ENCODE assay signal across 16 cellular contexts in genomic region chr11:35403765-35404396, GRCh38. TPM values are rescaled to one million over a fixed set of nuclear protein-coding genes. Genes with fewer than 3 reads are reported as not detected.
DNase-seq lines count a peak whose midpoint lies in the region; ATAC-seq and TF ChIP-seq lines count a peak whose summit lies in the region.
"Had no signal": no experiment of that assay in that cellular context is flagged by ENCODE, and none has a peak within 500 bp of the region (broad histone marks: within the 10 kb centered on the region; RNA-seq: fewer than 3 reads in every experiment).

No MANE protein-coding gene starts in this region.

- no peak for ATAC-seq in HG03025 (IDR thresholded peaks at IDR 0.05; ENCODE audit: low FRiP score, unreplicated experiment)
- ATAC-seq: Right ventricle myocardium inferior had no signal

- no peaks in the 10 kb centered on the region for H3K27me3 Mint-ChIP-seq in type B pancreatic cell

- H3K36me3 Mint-ChIP-seq in type B pancreatic cell, result no peaks in the 10 kb centered on the region

- no peaks in the 10 kb centered on the region for H3K27me3 ChIP-seq in liver (ENCODE audit: control insufficient read depth in 4 of 4, insufficient read depth in 4 of 4, low read length in 3 of 4)
- no peaks in the 10 kb centered on the region for H3K27me3 ChIP-seq in Peyer's patch

- no peak overlapping the region for H3K9ac ChIP-seq in liver (ENCODE audit: low read depth in 1 of 2, low read length in 2 of 2)

- TF ChIP-seq CTCF in VCaP (conservative IDR thresholded peaks at IDR 0.05), result no peak
- TF ChIP-seq CTCF in liver (IDR thresholded peaks at IDR 0.05; ENCODE audit: low read depth, low read length, missing input control), result no peak
- TF ChIP-seq CTCF in type B pancreatic cell (conservative IDR thresholded peaks at IDR 0.05), result no peak
- no peak for TF ChIP-seq CTCF in Peyer's patch (IDR thresholded peaks at IDR 0.05)

- peak overlapping the region; percentile 81 for H3K27ac Mint-ChIP-seq in type B pancreatic cell

- DNase-seq in NCI-H82 (lab: John Stamatoyannopoulos, UW) (peak; percentile 62), NCI-H82 treated with DMSO at 0.1 percent for 48 hours (lab: John Stamatoyannopoulos, UW; ENCODE audit: unreplicated experiment) (no peak), type B pancreatic cell (ENCODE audit: extremely low spot score, unreplicated experiment) (no peak), Peyer's patch (no peak), iPS-NIHi7 (ENCODE audit: extremely low spot score) (no peak)
- DNase-seq: 8988T, DMS79 treated with DMSO at 0.1 percent for 48 hours, KG1, NCI-H1417 treated with DMSO at 0.1 percent for 48 hours, NCI-H187 treated with DMSO at 0.1 percent for 48 hours, NCI-H2171, NCI-H526 treated with DMSO at 0.1 percent for 48 hours had no signal

- 60% methylated on average over 7 of the region's 7 CpGs for WGBS in liver

- TF ChIP-seq POLR2A in Peyer's patch (IDR thresholded peaks at IDR 0.05), result no peak

- no peak for TF ChIP-seq RAD21 in liver (IDR thresholded peaks at IDR 0.05)

- H3K4me3 ChIP-seq in liver (ENCODE audit: low read depth in 1 of 3, low read length in 3 of 3) (no peak overlapping the region), Peyer's patch (no peak overlapping the region)

- H3K4me1 ChIP-seq in liver (ENCODE audit: control insufficient read depth in 4 of 4, insufficient read depth in 4 of 4, low read length in 3 of 4) (peaks cover 0 to 6% (median 2%) of the 10 kb centered on the region in 4 donors), Peyer's patch (no peaks in the 10 kb centered on the region)

- peak overlapping the region; percentile 23 for H3K4me3 Mint-ChIP-seq in type B pancreatic cell

- peaks cover 8% of the 10 kb centered on the region for H3K4me1 Mint-ChIP-seq in type B pancreatic cell (ENCODE audit: unreplicated experiment)

- no peaks in the 10 kb centered on the region for H3K9me3 Mint-ChIP-seq in type B pancreatic cell

- H3K36me3 ChIP-seq in liver (ENCODE audit: control insufficient read depth in 4 of 4, insufficient read depth in 3 of 4, low read depth in 1 of 4, low read length in 3 of 4), result no peaks in the 10 kb centered on the region
- no peaks in the 10 kb centered on the region for H3K36me3 ChIP-seq in Peyer's patch

- H3K9me3 ChIP-seq in liver (ENCODE audit: control insufficient read depth in 4 of 4, low read length in 3 of 4) (no peaks in the 10 kb centered on the region), Peyer's patch (no peaks in the 10 kb centered on the region)

- H3K27ac ChIP-seq in VCaP (peak overlapping the region; percentile 43; the same call in 1 of the 2 replicates), liver (ENCODE audit: low read depth in 1 of 2, low read length in 2 of 2) (no peak overlapping the region), Peyer's patch (no peak overlapping the region)

TF ChIP-seq in liver, 16 proteins besides CTCF, POLR2A, EP300 and RAD21:
- TF ChIP-seq HNF4G (IDR thresholded peaks at IDR 0.05) (no peak), ZBTB33 (IDR thresholded peaks at IDR 0.05) (no peak), HNF4A (conservative IDR thresholded peaks at IDR 0.05) (peak; percentile 11 to 28), MAX (IDR thresholded peaks at IDR 0.05) (peak; percentile 23)

RNA-seq across cellular contexts. Expression of gene SLC1A2, which starts 15.5 kb away (rescaled TPM):
- total RNA-seq in liver, result 10 to 100 TPM in 1 of 2 donors, 1 to 10 TPM in 1; 6.4 to 15.7 TPM
- 10 to 100 TPM; 11.3 to 19.5 TPM for polyA plus RNA-seq in liver
- total RNA-seq in type B pancreatic cell (ENCODE audit: low replicate concordance), result 1.9 and 7.4 TPM in 2 replicates
- 1 to 10 TPM in 1 of 4 donors, under 1 TPM in 1, not detected in 2; 0.38 to 1.1 TPM for total RNA-seq in Peyer's patch
